In genomic region chr15:84947947-84948830, GRCh38 we compare ENCODE assay signal across 11 cellular contexts. TPM values are rescaled to one million over a fixed set of nuclear protein-coding genes. Genes with fewer than 3 reads are reported as not detected.
DNase-seq lines count a peak whose midpoint lies in the region; ATAC-seq, FAIRE-seq and TF ChIP-seq lines count a peak whose summit lies in the region.
"Had no signal": no experiment of that assay in that cellular context is flagged by ENCODE, and none has a peak within 500 bp of the region (broad histone marks: within the 10 kb centered on the region; RNA-seq: fewer than 3 reads in every experiment).

No MANE protein-coding gene starts in this region.

- H3K4me1 ChIP-seq in A549 (peaks cover 15% of the 10 kb centered on the region; the same call in 2 of the 3 replicates), mucosa of descending colon (ENCODE audit: low read depth) (no peaks in the 10 kb centered on the region)
- H3K4me1 ChIP-seq: BE2C had no signal

- POLR2A ChIA-PET in A549 (lab: Yijun Ruan, JAX) = no interaction called here

- 61% methylated on average over 4 of the region's 4 CpGs for WGBS in A549 (ENCODE audit: missing lambda C conversion rate)

- TF ChIP-seq CTCF in A549 (IDR thresholded peaks at IDR 0.05) (no peak), mucosa of descending colon (IDR thresholded peaks at IDR 0.05) (no peak)

- ATAC-seq in A549 (peak; percentile 36 to 74; a peak in 4 of 6 replicates), mucosa of descending colon (peak; percentile 53), GM21717 (IDR thresholded peaks at IDR 0.05; ENCODE audit: unreplicated experiment) (no peak), GM18517 (IDR thresholded peaks at IDR 0.05; ENCODE audit: unreplicated experiment) (no peak), HG02678 (IDR thresholded peaks at IDR 0.05; ENCODE audit: unreplicated experiment) (no peak)

- no peak for FAIRE-seq in A549 (lab: Jason Lieb, UNC)

- H3K9me3 ChIP-seq in A549 = no peaks in the 10 kb centered on the region
- no peaks in the 10 kb centered on the region for H3K9me3 ChIP-seq in mucosa of descending colon
- H3K9me3 ChIP-seq: BE2C had no signal

- H3K4me3 ChIP-seq in A549 (no peak overlapping the region), mucosa of descending colon (no peak overlapping the region)

- TF ChIP-seq EP300 in A549 (IDR thresholded peaks at IDR 0.05) = no peak

- H3K4me2 ChIP-seq in A549 = peak overlapping the region; percentile 11; the same call in 2 of the 3 replicates

- no peak for TF ChIP-seq RAD21 in A549 (conservative IDR thresholded peaks at IDR 0.05 in 1 of 2, IDR thresholded peaks at IDR 0.05 in 1 of 2)

- peak in 1 of 2 experiments; percentile 43 for DNase-seq in A549 (ENCODE audit: low read depth in 1 of 2, low spot score in 1 of 2)
- DNase-seq in M059J (ENCODE audit: low read depth) = peak; percentile 94
- peak; percentile 92 for DNase-seq in dedifferentiated amniotic fluid mesenchymal stem cell (ENCODE audit: extremely low spot score)
- DNase-seq in mucosa of descending colon = no peak
- no peak for DNase-seq in ecto neural progenitor cell (ENCODE audit: low spot score)
- DNase-seq: BE2C, SHP77 treated with DMSO at 0.1 percent for 48 hours had no signal

- intact Hi-C loops in mucosa of descending colon (cut with DNase I, micrococcal nuclease) = no loop called here

- no peak for TF ChIP-seq POLR2A in A549 (IDR thresholded peaks at IDR 0.05; ENCODE audit: low read length)

- H3K27ac ChIP-seq in A549 = peak overlapping the region in 1 of 2 experiments; percentile 55; a peak in 3 of 6 replicates
- H3K27ac ChIP-seq: parathyroid adenoma had no signal

- CTCF ChIA-PET in A549 (lab: Yijun Ruan, JAX) = interaction anchor here (0.6 to 12.5 kb wide), 16 partner anchors 8 to 377 kb away, joined by 3 to 78 read pairs (median 4); partner anchors contain the start of gene WDR73

- no peaks in the 10 kb centered on the region for H3K36me3 ChIP-seq in mucosa of descending colon (ENCODE audit: low read depth)
- H3K36me3 ChIP-seq: BE2C had no signal

TF ChIP-seq in A549, 52 proteins besides CTCF, POLR2A, EP300 and RAD21:
- TF ChIP-seq HOXB13 (CRISPR knock-in tag; IDR thresholded peaks at IDR 0.05; ENCODE audit: low read depth) (no peak), FOSL2 (IDR thresholded peaks at IDR 0.05) (no peak), FOSL2 (CRISPR knock-in tag; IDR thresholded peaks at IDR 0.05) (peak; percentile 55), BHLHE40 (IDR thresholded peaks at IDR 0.05; ENCODE audit: low read depth, low read length) (no peak), MAFK (IDR thresholded peaks at IDR 0.05; ENCODE audit: partially characterized antibody) (peak; percentile 2)

RNA-seq across cellular contexts. Expression of gene PDE8A, which starts 33.5 kb away (rescaled TPM):
- polyA plus RNA-seq in A549 (2011; rRNA removed) = 171 and 204 TPM in 2 replicates
- 43.7 and 46.8 TPM in 2 replicates for polyA plus RNA-seq in A549 (2012; cell fraction: cytosol; rRNA removed)
- polyA plus RNA-seq in A549 (2012; cell fraction: nucleus; rRNA removed) = 57.8 and 99.2 TPM in 2 replicates
- 44.4 to 45.3 TPM (median 45.0 TPM) in 3 replicates for polyA plus RNA-seq in A549 (2017; fragmentation: RNase III; extraction: RNeasy Plus Mini Kit Qiagen cat#74134 plus additional on column Dnase treatment)
- polyA minus RNA-seq in A549 (2011; rRNA and poly(A)+ RNA removed) = 104 and 125 TPM in 2 replicates
- total RNA-seq in M059J (2014; rRNA removed; shearing (Covaris generic)) = 25.7 and 31.0 TPM in 2 replicates
- 100 to 1,000 TPM in 1 of 3 donors, 10 to 100 TPM in 2; 79.7 to 117 (median 98.3) TPM for total RNA-seq in mucosa of descending colon

Comparison
In these comparisons a context has a peak if more than half of its experiments do, and no peak if none do; other contexts are left out.
1. ATAC-seq: peak in A549 (2 of 2) and mucosa of descending colon (single experiment); none in GM21717 (single experiment), GM18517 (single experiment) and HG02678 (single experiment).
2. DNase-seq: peak in M059J (single experiment) and dedifferentiated amniotic fluid mesenchymal stem cell (single experiment); none in mucosa of descending colon (0 of 3) and ecto neural progenitor cell (single experiment).